ENCODE assay signal across 8 cellular contexts in genomic region chr20:64064145-64064698, GRCh38. TPM values are rescaled to one million over a fixed set of nuclear protein-coding genes. Genes with fewer than 3 reads are reported as not detected.
DNase-seq lines count a peak whose midpoint lies in the region; ATAC-seq and TF ChIP-seq lines count a peak whose summit lies in the region.

No MANE protein-coding gene starts in this region.

- peaks cover 0 to 40% (median 20%) of the 10 kb centered on the region in 4 donors for H3K4me1 ChIP-seq in tibial nerve

- TF ChIP-seq POLR2A in tibial nerve (IDR thresholded peaks at IDR 0.05): no peak

- H3K9me3 ChIP-seq in tibial nerve: no peaks in the 10 kb centered on the region

- H3K27me3 ChIP-seq in tibial nerve: no peaks in the 10 kb centered on the region

- H3K4me3 Mint-ChIP-seq in activated T-cell treated with anti-CD3 and anti-CD28 coated beads, Interleukin-2, amount 50 U/mL, for 72 hours: peak overlapping the region; percentile 84 to 95
- peak overlapping the region; percentile 93 for H3K4me3 Mint-ChIP-seq in activated T-helper 1 cell treated with anti-CD3 and anti-CD28 coated beads, Interleukin-12 subunit alpha, Interleukin-12 subunit beta, Interleukin-2, Interleukin-4 antibody, amounts not matched to agents 30 ng/mL and 10 ng/mL and 1 ng/mL, durations not matched to agents 14 hours and 24 hours and 36 hours

- no peak overlapping the region for H3K27ac Mint-ChIP-seq in activated T-cell treated with anti-CD3 and anti-CD28 coated beads, Interleukin-2, amount 50 U/mL, for 72 hours
- H3K27ac Mint-ChIP-seq in activated T-helper 1 cell treated with anti-CD3 and anti-CD28 coated beads, Interleukin-12 subunit alpha, Interleukin-12 subunit beta, Interleukin-2, Interleukin-4 antibody, amounts not matched to agents 30 ng/mL and 10 ng/mL and 1 ng/mL, durations not matched to agents 14 hours and 24 hours and 36 hours: peak overlapping the region; percentile 95

- no peak for TF ChIP-seq CTCF in tibial nerve (IDR thresholded peaks at IDR 0.05)

- H3K36me3 ChIP-seq in tibial nerve: peaks cover 0 to 23% (median 0%) of the 10 kb centered on the region in 3 donors

- no peaks in the 10 kb centered on the region for H3K36me3 Mint-ChIP-seq in activated T-cell treated with anti-CD3 and anti-CD28 coated beads, Interleukin-2, amount 50 U/mL, for 72 hours (ENCODE audit: insufficient read depth in 2 of 2)
- peaks cover 2% of the 10 kb centered on the region for H3K36me3 Mint-ChIP-seq in activated T-helper 1 cell treated with anti-CD3 and anti-CD28 coated beads, Interleukin-12 subunit alpha, Interleukin-12 subunit beta, Interleukin-2, Interleukin-4 antibody, amounts not matched to agents 30 ng/mL and 10 ng/mL and 1 ng/mL, durations not matched to agents 14 hours and 24 hours and 36 hours (ENCODE audit: low read depth)

- H3K27ac ChIP-seq in tibial nerve: peak overlapping the region; percentile 78 to 92 (median 82)

- peak overlapping the region; percentile 64 to 97 (median 80) for H3K4me3 ChIP-seq in tibial nerve

- H3K4me1 Mint-ChIP-seq in activated T-cell treated with anti-CD3 and anti-CD28 coated beads, Interleukin-2, amount 50 U/mL, for 72 hours (ENCODE audit: low read depth): peaks cover 55% of the 10 kb centered on the region
- peaks cover 45% of the 10 kb centered on the region for H3K4me1 Mint-ChIP-seq in activated T-helper 1 cell treated with anti-CD3 and anti-CD28 coated beads, Interleukin-12 subunit alpha, Interleukin-12 subunit beta, Interleukin-2, Interleukin-4 antibody, amounts not matched to agents 30 ng/mL and 10 ng/mL and 1 ng/mL, durations not matched to agents 14 hours and 24 hours and 36 hours (ENCODE audit: low read depth)

- intact Hi-C loops in activated T-helper 1 cell treated with anti-CD3 and anti-CD28 coated beads, Interleukin-12 subunit alpha, Interleukin-12 subunit beta, Interleukin-2, Interleukin-4 antibody, amounts not matched to agents 30 ng/mL and 10 ng/mL and 1 ng/mL, durations not matched to agents 14 hours and 24 hours and 36 hours (cut with micrococcal nuclease): loop anchor here (5.0 kb wide), 2 partner anchors 792 to 847 kb away; partner anchors contain the start of genes ARFGAP1 and YTHDF1

- no peaks in the 10 kb centered on the region for H3K27me3 Mint-ChIP-seq in activated T-cell treated with anti-CD3 and anti-CD28 coated beads, Interleukin-2, amount 50 U/mL, for 72 hours (ENCODE audit: low read depth)
- H3K27me3 Mint-ChIP-seq in activated T-helper 1 cell treated with anti-CD3 and anti-CD28 coated beads, Interleukin-12 subunit alpha, Interleukin-12 subunit beta, Interleukin-2, Interleukin-4 antibody, amounts not matched to agents 30 ng/mL and 10 ng/mL and 1 ng/mL, durations not matched to agents 14 hours and 24 hours and 36 hours (ENCODE audit: insufficient read depth): no peaks in the 10 kb centered on the region

- TF ChIP-seq EP300 in tibial nerve (IDR thresholded peaks at IDR 0.05): no peak

- 12 to 20% methylated on average over 10 of the region's 12 CpGs for WGBS in tibial nerve, 2 donors

- no peak for ATAC-seq in activated T-cell treated with anti-CD3 and anti-CD28 coated beads, Interleukin-2, amount 50 U/mL, for 72 hours (replicated peaks in 1 of 2)
- no peak for ATAC-seq in GM19395 (IDR thresholded peaks at IDR 0.05; ENCODE audit: unreplicated experiment)

- DNase-seq in activated T-cell treated with anti-CD3 and anti-CD28 coated beads, Interleukin-2, amount 50 U/mL, for 72 hours: no peak
- DNase-seq in activated T-cell treated with anti-CD3 and anti-CD28 coated beads for 4 hours (no peak), iris pigment epithelial cell (ENCODE audit: low read depth) (peak; percentile 49), tibial nerve (ENCODE audit: low spot score in 2 of 2) (no peak), mesenteric fat pad (ENCODE audit: low spot score) (no peak), ureter (ENCODE audit: low spot score) (no peak)
- DNase-seq in activated T-helper 1 cell treated with anti-CD3 and anti-CD28 coated beads, Interleukin-12 subunit alpha, Interleukin-12 subunit beta, Interleukin-2, Interleukin-4 antibody, amounts not matched to agents 30 ng/mL and 10 ng/mL and 1 ng/mL, durations not matched to agents 14 hours and 24 hours and 36 hours (ENCODE audit: low spot score): no peak

- no peaks in the 10 kb centered on the region for H3K9me3 Mint-ChIP-seq in activated T-cell treated with anti-CD3 and anti-CD28 coated beads, Interleukin-2, amount 50 U/mL, for 72 hours
- H3K9me3 Mint-ChIP-seq in activated T-helper 1 cell treated with anti-CD3 and anti-CD28 coated beads, Interleukin-12 subunit alpha, Interleukin-12 subunit beta, Interleukin-2, Interleukin-4 antibody, amounts not matched to agents 30 ng/mL and 10 ng/mL and 1 ng/mL, durations not matched to agents 14 hours and 24 hours and 36 hours: no peaks in the 10 kb centered on the region

RNA-seq across cellular contexts. Expression of gene TCEA2, which starts 1.2 kb away (rescaled TPM):
- total RNA-seq in activated T-cell treated with anti-CD3 and anti-CD28 coated beads, Interleukin-2, amount 50 U/mL, for 72 hours: 10 to 100 TPM; 55.5 to 61.6 TPM
- total RNA-seq in activated T-helper 1 cell treated with anti-CD3 and anti-CD28 coated beads, Interleukin-12 subunit alpha, Interleukin-12 subunit beta, Interleukin-2, Interleukin-4 antibody, amounts not matched to agents 30 ng/mL and 10 ng/mL and 1 ng/mL, durations not matched to agents 14 hours and 24 hours and 36 hours: 33.8 TPM in 2 replicates
- total RNA-seq in tibial nerve: 10 to 100 TPM; 45.6 to 62.9 (median 59.2) TPM
- total RNA-seq in mesenteric fat pad: 42.5 TPM
- 43.6 TPM for total RNA-seq in ureter

RNA-seq across cellular contexts. Expression of gene SOX18, which starts 14.8 kb away (rescaled TPM):
- total RNA-seq in activated T-cell treated with anti-CD3 and anti-CD28 coated beads, Interleukin-2, amount 50 U/mL, for 72 hours: under 1 TPM; 0.46 to 0.72 TPM
- 1.3 TPM in 2 replicates for total RNA-seq in activated T-helper 1 cell treated with anti-CD3 and anti-CD28 coated beads, Interleukin-12 subunit alpha, Interleukin-12 subunit beta, Interleukin-2, Interleukin-4 antibody, amounts not matched to agents 30 ng/mL and 10 ng/mL and 1 ng/mL, durations not matched to agents 14 hours and 24 hours and 36 hours
- total RNA-seq in tibial nerve: 10 to 100 TPM in 3 of 4 donors, 1 to 10 TPM in 1; 4.6 to 44.6 (median 21.4) TPM
- total RNA-seq in mesenteric fat pad: 70.5 TPM
- total RNA-seq in ureter: 28.1 TPM

RNA-seq across cellular contexts. Expression of gene RGS19, which starts 15.1 kb away (rescaled TPM):
- total RNA-seq in activated T-cell treated with anti-CD3 and anti-CD28 coated beads, Interleukin-2, amount 50 U/mL, for 72 hours: 10 to 100 TPM; 38.1 to 40.0 TPM
- total RNA-seq in activated T-helper 1 cell treated with anti-CD3 and anti-CD28 coated beads, Interleukin-12 subunit alpha, Interleukin-12 subunit beta, Interleukin-2, Interleukin-4 antibody, amounts not matched to agents 30 ng/mL and 10 ng/mL and 1 ng/mL, durations not matched to agents 14 hours and 24 hours and 36 hours: 54.7 and 55.9 TPM in 2 replicates
- 10 to 100 TPM; 12.9 to 35.7 (median 20.1) TPM for total RNA-seq in tibial nerve
- total RNA-seq in mesenteric fat pad: 29.0 TPM
- total RNA-seq in ureter: 10.3 TPM

RNA-seq across cellular contexts. Expression of gene OPRL1, which starts 15.7 kb away (rescaled TPM):
- total RNA-seq in activated T-cell treated with anti-CD3 and anti-CD28 coated beads, Interleukin-2, amount 50 U/mL, for 72 hours: 1 to 10 TPM; 1.3 to 1.7 TPM
- total RNA-seq in activated T-helper 1 cell treated with anti-CD3 and anti-CD28 coated beads, Interleukin-12 subunit alpha, Interleukin-12 subunit beta, Interleukin-2, Interleukin-4 antibody, amounts not matched to agents 30 ng/mL and 10 ng/mL and 1 ng/mL, durations not matched to agents 14 hours and 24 hours and 36 hours: 0.16 and 0.20 TPM in 2 replicates
- total RNA-seq in tibial nerve (1 to 10 TPM in 1 of 4 donors, under 1 TPM in 3; 0.21 to 1.5 (median 0.71) TPM), mesenteric fat pad (1.3 TPM), ureter (0.42 TPM)

RNA-seq across cellular contexts. Expression of gene LKAAEAR1, which starts 20.0 kb away (rescaled TPM):
- total RNA-seq in activated T-cell treated with anti-CD3 and anti-CD28 coated beads, Interleukin-2, amount 50 U/mL, for 72 hours: under 1 TPM in 1 of 2 donors, not detected in 1; 0.29 TPM
- 0.31 and 0.39 TPM in 2 replicates for total RNA-seq in activated T-helper 1 cell treated with anti-CD3 and anti-CD28 coated beads, Interleukin-12 subunit alpha, Interleukin-12 subunit beta, Interleukin-2, Interleukin-4 antibody, amounts not matched to agents 30 ng/mL and 10 ng/mL and 1 ng/mL, durations not matched to agents 14 hours and 24 hours and 36 hours
- total RNA-seq in tibial nerve (1 to 10 TPM in 1 of 4 donors, under 1 TPM in 2, not detected in 1; 0.59 to 1.3 (median 0.84) TPM), mesenteric fat pad (not detected), ureter (not detected)
